In the genomic region with DNA sequence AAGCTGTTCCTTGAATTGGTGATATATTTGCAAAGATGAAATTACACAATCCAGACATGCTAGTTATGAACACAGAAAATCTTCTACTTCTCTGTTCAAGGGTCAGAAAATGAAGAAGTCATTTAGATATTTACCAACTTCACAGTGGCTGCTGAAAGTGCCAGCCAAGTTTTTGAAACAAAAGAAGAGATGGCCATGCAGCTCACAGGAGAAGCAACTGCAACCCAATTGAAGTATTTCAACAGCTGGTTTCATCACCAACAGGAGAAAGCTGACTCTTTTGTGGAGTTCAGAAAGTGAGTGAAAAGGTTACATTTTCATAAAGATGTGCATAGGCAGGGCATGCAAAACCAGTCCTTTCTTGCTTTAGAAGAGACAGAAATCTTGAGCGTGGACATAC, we compare ENCODE assay signal across 15 cellular contexts.
DNase-seq lines count a peak whose midpoint lies in the region; ATAC-seq and TF ChIP-seq lines count a peak whose summit lies in the region.
"Had no signal": no experiment of that assay in that cellular context is flagged by ENCODE, and none has a peak within 500 bp of the region (broad histone marks: within the 10 kb centered on the region; RNA-seq: fewer than 3 reads in every experiment).

No MANE protein-coding gene starts in this region.

- no peak for TF ChIP-seq CTCF in GM06990 (IDR thresholded peaks at IDR 0.05; ENCODE audit: insufficient read depth, low read length, poor library complexity, severe bottlenecking)
- no peak for TF ChIP-seq CTCF in tibial nerve (IDR thresholded peaks at IDR 0.05)
- TF ChIP-seq CTCF in CD8-positive, alpha-beta T cell (IDR thresholded peaks at IDR 0.05): no peak

- H3K36me3 Mint-ChIP-seq in CD8-positive, alpha-beta T cell: no peaks in the 10 kb centered on the region

- H3K27ac ChIP-seq in tibial nerve: no peak overlapping the region
- H3K27ac ChIP-seq in CD8-positive, alpha-beta T cell (ENCODE audit: low read depth, low read length): no peak overlapping the region
- H3K27ac ChIP-seq: VCaP had no signal

- no peaks in the 10 kb centered on the region for H3K9me3 Mint-ChIP-seq in CD8-positive, alpha-beta T cell

- H3K4me1 ChIP-seq in tibial nerve: no peaks in the 10 kb centered on the region
- no peaks in the 10 kb centered on the region for H3K4me1 ChIP-seq in CD8-positive, alpha-beta T cell (ENCODE audit: insufficient read depth, low read length)

- H3K36me3 ChIP-seq in GM06990 (ENCODE audit: control insufficient read depth, insufficient read depth, low read length) (no peaks in the 10 kb centered on the region), tibial nerve (no peaks in the 10 kb centered on the region), H7 (replicated peaks; ENCODE audit: control insufficient read depth, insufficient read depth, low read length) (no peaks in the 10 kb centered on the region)
- H3K36me3 ChIP-seq in CD8-positive, alpha-beta T cell (ENCODE audit: insufficient read depth, low read length): no peaks in the 10 kb centered on the region
- H3K36me3 ChIP-seq: BLaER1 treated with 17β-estradiol and CSF1 and Interleukin-3, amounts not matched to agents 10 nM and 100 nM; heart right ventricle had no signal

- no peak for TF ChIP-seq EP300 in tibial nerve (IDR thresholded peaks at IDR 0.05)

- no peak overlapping the region for H3K4me3 Mint-ChIP-seq in CD8-positive, alpha-beta T cell

- WGBS in tibial nerve, 2 donors: 83 to 92% methylated on average over 1 of the region's 1 CpG

- H3K9me3 ChIP-seq in tibial nerve: no peaks in the 10 kb centered on the region
- H3K9me3 ChIP-seq in CD8-positive, alpha-beta T cell (ENCODE audit: low read length): no peaks in the 10 kb centered on the region
- H3K9me3 ChIP-seq: BLaER1 treated with 17β-estradiol and CSF1 and Interleukin-3, amounts not matched to agents 10 nM and 100 nM had no signal

- POLR2A ChIA-PET in CD8-positive, alpha-beta T cell (lab: Charles Lee): no interaction called here

- H3K27me3 ChIP-seq in GM06990 (replicated peaks; ENCODE audit: control insufficient read depth, insufficient read depth, low read length) (no peaks in the 10 kb centered on the region), tibial nerve (no peaks in the 10 kb centered on the region), H7 (ENCODE audit: control insufficient read depth, insufficient read depth, low read length) (no peaks in the 10 kb centered on the region)
- no peaks in the 10 kb centered on the region for H3K27me3 ChIP-seq in CD8-positive, alpha-beta T cell (ENCODE audit: insufficient read depth, low read length)
- H3K27me3 ChIP-seq: BLaER1 treated with 17β-estradiol and CSF1 and Interleukin-3, amounts not matched to agents 10 nM and 100 nM; heart right ventricle had no signal

- intact Hi-C loops in CD8-positive, alpha-beta T cell (cut with DNase I, micrococcal nuclease): no loop called here

- no peak overlapping the region for H3K27ac Mint-ChIP-seq in CD8-positive, alpha-beta T cell

- no peaks in the 10 kb centered on the region for H3K4me1 Mint-ChIP-seq in CD8-positive, alpha-beta T cell (ENCODE audit: low read depth)

- DNase-seq in GM06990 (ENCODE audit: extremely low read depth, insufficient read length) (no peak), SKM-1 treated with dmso at 0.1 percent for 144 hours (lab: John Stamatoyannopoulos, UW; ENCODE audit: unreplicated experiment) (peak; percentile 95), tibial nerve (ENCODE audit: low spot score in 2 of 2) (no peak), A172 (ENCODE audit: low spot score) (no peak), H7 (no peak)
- no peak for DNase-seq in CD8-positive, alpha-beta T cell
- DNase-seq: activated naive CD4-positive, alpha-beta T cell treated with anti-CD3 and anti-CD28 coated beads, Interleukin-2, amount 50 U/mL, for 16 hours; heart right ventricle; MM.1S; PC-3; substantia nigra had no signal

- ATAC-seq in GM19468 (IDR thresholded peaks at IDR 0.05; ENCODE audit: extremely low read depth, unreplicated experiment) (peak; percentile 65), HG03066 (IDR thresholded peaks at IDR 0.05; ENCODE audit: low read depth, unreplicated experiment) (peak; percentile 60)
- ATAC-seq in CD8-positive, alpha-beta T cell: no peak
- ATAC-seq: PC-3 had no signal

- H3K4me3 ChIP-seq in GM06990 (replicated peaks; ENCODE audit: low read depth, low read length): peak overlapping the region; percentile 5; the same call in 1 of the 2 replicates
- H3K4me3 ChIP-seq in tibial nerve: no peak overlapping the region
- H3K4me3 ChIP-seq in CD8-positive, alpha-beta T cell (ENCODE audit: low read depth, low read length): no peak overlapping the region
- H3K4me3 ChIP-seq in H7 (ENCODE audit: insufficient read depth, low read depth, low read length): no peak overlapping the region
- H3K4me3 ChIP-seq: BLaER1 treated with 17β-estradiol and CSF1 and Interleukin-3, amounts not matched to agents 10 nM and 100 nM; heart right ventricle had no signal

- TF ChIP-seq POLR2A in tibial nerve (IDR thresholded peaks at IDR 0.05): no peak

- peaks cover 2% of the 10 kb centered on the region for H3K27me3 Mint-ChIP-seq in CD8-positive, alpha-beta T cell (ENCODE audit: low read depth)

- CTCF ChIA-PET in CD8-positive, alpha-beta T cell (lab: Charles Lee): no interaction called here
